ENCODE assay signal across 14 cellular contexts in the genomic region with DNA sequence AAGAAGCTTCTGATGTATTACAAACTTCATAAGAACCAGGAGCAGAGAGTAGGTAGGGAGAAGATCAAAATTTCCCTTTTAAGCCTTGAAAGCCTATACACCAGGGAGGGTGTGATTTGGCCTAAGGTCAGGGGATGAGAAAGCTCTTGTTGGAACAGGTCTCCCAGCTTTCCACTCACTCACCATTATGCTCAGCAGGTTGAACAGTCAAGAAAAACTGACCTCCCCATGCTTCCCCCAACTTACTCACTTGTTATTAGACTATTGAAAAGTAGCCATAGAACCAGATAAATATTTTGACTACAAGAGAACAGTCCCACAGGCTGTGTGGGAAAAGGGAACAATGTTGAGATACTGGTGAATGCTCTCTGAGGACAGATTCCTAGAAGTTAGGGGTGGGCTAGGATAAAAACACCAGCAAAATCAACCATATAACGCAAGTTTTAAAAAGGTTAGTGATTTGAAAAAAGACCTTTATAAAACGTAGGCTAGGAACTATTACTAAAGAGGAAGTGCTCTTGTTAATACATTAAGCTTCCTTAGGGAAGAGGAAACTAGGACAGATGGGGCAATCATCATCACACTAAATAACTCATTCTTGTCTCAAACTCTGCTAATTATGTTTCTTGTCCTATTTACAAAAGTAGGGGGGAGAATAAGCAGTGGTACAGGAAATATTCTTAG. TPM values are rescaled to one million over a fixed set of nuclear protein-coding genes. Genes with fewer than 3 reads are reported as not detected.
DNase-seq lines count a peak whose midpoint lies in the region; ATAC-seq, FAIRE-seq and TF ChIP-seq lines count a peak whose summit lies in the region.
"Had no signal": no experiment of that assay in that cellular context is flagged by ENCODE, and none has a peak within 500 bp of the region (broad histone marks: within the 10 kb centered on the region; RNA-seq: fewer than 3 reads in every experiment).

No MANE protein-coding gene starts in this region.

- no peaks in the 10 kb centered on the region for H4K20me1 ChIP-seq in astrocyte (ENCODE audit: insufficient read depth, low read length)

- DNase-seq in right cardiac atrium = no peak
- DNase-seq in Right ventricle myocardium inferior (ENCODE audit: missing footprints) = no peak
- DNase-seq in astrocyte (ENCODE audit: low read depth) = no peak
- DNase-seq in lower lobe of right lung = no peak
- DNase-seq in upper lobe of right lung = no peak
- DNase-seq in HTR-8/SVneo (ENCODE audit: insufficient read length, low spot score) = no peak
- DNase-seq: activated CD8-positive, alpha-beta memory T cell treated with anti-CD3 and anti-CD28 coated beads, Interleukin-2, amount 50 U/mL, for 48 hours; DMS79 treated with DMSO at 0.1 percent for 48 hours; NCI-H345; stimulated activated CD4-positive, alpha-beta T cell treated with anti-CD3 and anti-CD28 coated beads, Interleukin-2, amount 100 ng/mL, for 24 hours had no signal

- H3K36me3 ChIP-seq in astrocyte (ENCODE audit: insufficient read depth, low read length) (peaks cover 10% of the 10 kb centered on the region), lower lobe of right lung (peaks cover 78% of the 10 kb centered on the region), upper lobe of right lung (peaks cover 56% of the 10 kb centered on the region)

- H2AFZ ChIP-seq in astrocyte (ENCODE audit: low read depth, low read length) = no peak overlapping the region

- H3K36me3 Mint-ChIP-seq in astrocyte (ENCODE audit: low read depth, unreplicated experiment) = peaks cover 25% of the 10 kb centered on the region

- H3K4me1 ChIP-seq in right cardiac atrium (ENCODE audit: control insufficient read depth, insufficient read depth, low read length) = peaks cover 18% of the 10 kb centered on the region
- H3K4me1 ChIP-seq in astrocyte (ENCODE audit: insufficient read depth, low read length) = peaks cover 42% of the 10 kb centered on the region
- peaks cover 88% of the 10 kb centered on the region for H3K4me1 ChIP-seq in lower lobe of right lung
- peaks cover 64% of the 10 kb centered on the region for H3K4me1 ChIP-seq in upper lobe of right lung

- intact Hi-C loops in right cardiac atrium (cut with DNase I) = loop anchor here (5.0 to 10.0 kb wide), 5 partner anchors 42 to 105 kb away; a partner anchor contains a TSS
- intact Hi-C loops in Right ventricle myocardium inferior (cut with DNase I) = no loop called here
- intact Hi-C loops in lower lobe of right lung (cut with DNase I) = no loop called here
- intact Hi-C loops in upper lobe of right lung (cut with DNase I) = no loop called here

- ATAC-seq in right cardiac atrium (no peak), Right ventricle myocardium inferior (no peak), lower lobe of right lung (no peak), upper lobe of right lung (peak; percentile 1), HG02763 (IDR thresholded peaks at IDR 0.05; ENCODE audit: unreplicated experiment) (no peak), HG02571 (IDR thresholded peaks at IDR 0.05; ENCODE audit: unreplicated experiment) (no peak)

- H3K27me3 ChIP-seq in right cardiac atrium (ENCODE audit: control insufficient read depth, insufficient read depth) (no peaks in the 10 kb centered on the region), astrocyte (ENCODE audit: insufficient read depth, low read length) (no peaks in the 10 kb centered on the region), lower lobe of right lung (ENCODE audit: low read depth) (no peaks in the 10 kb centered on the region), upper lobe of right lung (no peaks in the 10 kb centered on the region)

- no peak overlapping the region for H3K4me2 ChIP-seq in astrocyte (ENCODE audit: low read length)

- no peak for FAIRE-seq in astrocyte (lab: Jason Lieb, UNC)
- FAIRE-seq in HTR-8/SVneo (lab: Jason Lieb, UNC) = no peak
- FAIRE-seq: GM12892 had no signal

- peaks cover 8% of the 10 kb centered on the region for H3K79me2 ChIP-seq in astrocyte (ENCODE audit: insufficient read depth, low read length)

- H3K9me3 Mint-ChIP-seq in astrocyte (ENCODE audit: unreplicated experiment) = no peaks in the 10 kb centered on the region

- TF ChIP-seq CTCF in astrocyte (IDR thresholded peaks at IDR 0.05; ENCODE audit: insufficient read depth, low read depth, low read length) (no peak), lower lobe of right lung (IDR thresholded peaks at IDR 0.05) (no peak), upper lobe of right lung (IDR thresholded peaks at IDR 0.05) (no peak)

- peak overlapping the region; percentile 38 for H3K27ac ChIP-seq in right cardiac atrium (ENCODE audit: low read length)
- peak overlapping the region; percentile 92 for H3K27ac ChIP-seq in astrocyte (ENCODE audit: low read depth, low read length)
- peak overlapping the region; percentile 66 for H3K27ac ChIP-seq in lower lobe of right lung
- H3K27ac ChIP-seq in upper lobe of right lung = peak overlapping the region; percentile 72

- no peaks in the 10 kb centered on the region for H3K27me3 Mint-ChIP-seq in astrocyte (ENCODE audit: low read depth, unreplicated experiment)

- H3K9me3 ChIP-seq in right cardiac atrium (ENCODE audit: control insufficient read depth, low read length) (no peaks in the 10 kb centered on the region), astrocyte (ENCODE audit: insufficient read depth, low read depth, low read length) (no peaks in the 10 kb centered on the region), lower lobe of right lung (no peaks in the 10 kb centered on the region), upper lobe of right lung (no peaks in the 10 kb centered on the region)

- WGBS in right cardiac atrium = 39% methylated on average over 2 of the region's 2 CpGs

- H3K4me1 Mint-ChIP-seq in astrocyte (ENCODE audit: low read depth, unreplicated experiment) = peaks cover 72% of the 10 kb centered on the region

- peak overlapping the region; percentile 98 for H3K27ac Mint-ChIP-seq in astrocyte (ENCODE audit: unreplicated experiment)

- H3K4me3 ChIP-seq in right cardiac atrium (ENCODE audit: low read length) (no peak overlapping the region), astrocyte (ENCODE audit: insufficient read depth, low read depth, low read length) (no peak overlapping the region), lower lobe of right lung (no peak overlapping the region), upper lobe of right lung (no peak overlapping the region)

- H3K4me3 Mint-ChIP-seq in astrocyte (ENCODE audit: unreplicated experiment) = no peak overlapping the region

- H3K9ac ChIP-seq in astrocyte (ENCODE audit: low read length) = no peak overlapping the region

RNA-seq across cellular contexts. Expression of a gene that starts 30.9 kb away (rescaled TPM):
- total RNA-seq in right cardiac atrium = 1 to 10 TPM; 1.4 to 2.3 (median 1.9) TPM
- 1.4 TPM for polyA plus RNA-seq in right cardiac atrium
- total RNA-seq in Right ventricle myocardium inferior = 2.4 TPM
- total RNA-seq in astrocyte = 7.7 and 10.9 TPM in 2 replicates
- 1.8 TPM for total RNA-seq in lower lobe of right lung
- total RNA-seq in upper lobe of right lung = 1.4 TPM

RNA-seq across cellular contexts. Expression of a gene that starts 34.9 kb away (rescaled TPM):
- total RNA-seq in right cardiac atrium (1 to 10 TPM; 1.4 to 2.3 (median 1.8) TPM), Right ventricle myocardium inferior (2.4 TPM), astrocyte (6.6 and 7.4 TPM in 2 replicates), lower lobe of right lung (1.5 TPM), upper lobe of right lung (1.8 TPM)
- 1.3 TPM for polyA plus RNA-seq in right cardiac atrium
- polyA plus RNA-seq: liver had no signal

RNA-seq across cellular contexts. Expression of a gene that starts 44.0 kb away (rescaled TPM):
- total RNA-seq in right cardiac atrium (10 to 100 TPM; 19.6 to 42.5 (median 33.5) TPM), Right ventricle myocardium inferior (22.5 TPM), astrocyte (84.7 and 100.0 TPM in 2 replicates), lower lobe of right lung (82.4 TPM), upper lobe of right lung (109 TPM)
- polyA plus RNA-seq in right cardiac atrium = 35.5 TPM

Comparison
In these comparisons a context has a peak if more than half of its experiments do, and no peak if none do; other contexts are left out.
1. intact Hi-C loops: an anchor here in right cardiac atrium (5.0 to 10.0 kb wide); none called in Right ventricle myocardium inferior, lower lobe of right lung and upper lobe of right lung.
2. H3K27ac ChIP-seq: peak in every context shown above with its lines; median percentile 92 in astrocyte; 72 in upper lobe of right lung; 66 in lower lobe of right lung; 38 in right cardiac atrium.